ENCODE assay signal across 17 cellular contexts in genomic region chr14:76981670-76982069, GRCh38. TPM values are rescaled to one million over a fixed set of nuclear protein-coding genes. Genes with fewer than 3 reads are reported as not detected.
DNase-seq lines count a peak whose midpoint lies in the region; ATAC-seq, FAIRE-seq and TF ChIP-seq lines count a peak whose summit lies in the region.
"Had no signal": no experiment of that assay in that cellular context is flagged by ENCODE, and none has a peak within 500 bp of the region (broad histone marks: within the 10 kb centered on the region; RNA-seq: fewer than 3 reads in every experiment).

No MANE protein-coding gene starts in this region.

- H3K4me3 Mint-ChIP-seq in progenitor cell of endocrine pancreas (ENCODE audit: low read depth), result no peak overlapping the region
- H3K4me3 Mint-ChIP-seq: CD4-positive, alpha-beta T cell; H9 had no signal

- no peak overlapping the region for H4K91ac ChIP-seq in mesenchymal stem cell (ENCODE audit: low read length)

- no peak overlapping the region for H2BK12ac ChIP-seq in mesenchymal stem cell (ENCODE audit: low read length in 2 of 2)

- no peaks in the 10 kb centered on the region for H3K79me2 ChIP-seq in HepG2 (ENCODE audit: insufficient read depth, low read length)

- no peak overlapping the region for H4K8ac ChIP-seq in mesenchymal stem cell (ENCODE audit: low read length)

- no peak overlapping the region for H2BK5ac ChIP-seq in mesenchymal stem cell (ENCODE audit: low read depth, low read length, poor library complexity, severe bottlenecking)

- peaks cover 7% of the 10 kb centered on the region for H3K9me3 Mint-ChIP-seq in progenitor cell of endocrine pancreas (ENCODE audit: low read depth)

- TF ChIP-seq EP300 in HepG2 (IDR thresholded peaks at IDR 0.05; ENCODE audit: low read depth in 2 of 2, low read length in 2 of 2), result no peak
- no peak for TF ChIP-seq EP300 in HepG2 (CRISPR knock-in tag; IDR thresholded peaks at IDR 0.05; ENCODE audit: borderline replicate concordance)

- H3K4me2 ChIP-seq in HepG2 (ENCODE audit: low read depth, low read length), result no peak overlapping the region
- H3K4me2 ChIP-seq in mesenchymal stem cell (ENCODE audit: low read length, poor library complexity, severe bottlenecking), result no peak overlapping the region

- H3K4me1 ChIP-seq in HepG2 (ENCODE audit: insufficient read depth, low read length), result peaks cover 41% of the 10 kb centered on the region
- no peaks in the 10 kb centered on the region for H3K4me1 ChIP-seq in right lobe of liver
- peaks cover 32% of the 10 kb centered on the region for H3K4me1 ChIP-seq in mesenchymal stem cell (ENCODE audit: control insufficient read depth, insufficient read depth, low read depth, low read length)
- H3K4me1 ChIP-seq: Caco-2 had no signal

- H2BK15ac ChIP-seq in mesenchymal stem cell (ENCODE audit: low read depth, poor library complexity, severe bottlenecking), result no peak overlapping the region

- no peak overlapping the region for H3K9ac ChIP-seq in HepG2 (ENCODE audit: insufficient read depth, low read depth, low read length)
- H3K9ac ChIP-seq in mesenchymal stem cell (ENCODE audit: low read length), result no peak overlapping the region

- H3K4me3 ChIP-seq in HepG2 (replicated peaks in 1 of 3; ENCODE audit: insufficient read depth in 1 of 3, low read depth in 2 of 3, low read length in 3 of 3), result no peak overlapping the region
- H3K4me3 ChIP-seq in right lobe of liver, result no peak overlapping the region
- no peak overlapping the region for H3K4me3 ChIP-seq in mesenchymal stem cell (ENCODE audit: insufficient read depth in 1 of 2, low read depth in 1 of 2, low read length in 2 of 2)

- no peaks in the 10 kb centered on the region for H3K36me3 Mint-ChIP-seq in progenitor cell of endocrine pancreas (ENCODE audit: insufficient read depth)

- H3K36me3 ChIP-seq in HepG2 (replicated peaks in 1 of 2; ENCODE audit: control insufficient read depth in 1 of 2, insufficient read depth in 2 of 2, low read length in 2 of 2) (no peaks in the 10 kb centered on the region), right lobe of liver (no peaks in the 10 kb centered on the region), mesenchymal stem cell (ENCODE audit: control insufficient read depth in 1 of 2, insufficient read depth in 2 of 2, low read depth in 1 of 2, low read length in 2 of 2) (no peaks in the 10 kb centered on the region)
- H3K36me3 ChIP-seq: BE2C had no signal

- H3K27ac ChIP-seq in HepG2 (ENCODE audit: extremely low read length, insufficient read depth, low read length) (no peak overlapping the region), right lobe of liver (no peak overlapping the region), mesenchymal stem cell (ENCODE audit: low read length, poor library complexity, severe bottlenecking) (no peak overlapping the region)

- BruUV-seq in HepG2 (replicated peaks; lab: Mats Ljungman, UMichigan), result no TSS peak

- H2AK5ac ChIP-seq in mesenchymal stem cell (ENCODE audit: low read length, severe bottlenecking), result peak overlapping the region; percentile 78

- H3K4me1 Mint-ChIP-seq in progenitor cell of endocrine pancreas (ENCODE audit: low read depth), result peaks cover 18% of the 10 kb centered on the region

- no peak for TF ChIP-seq POLR2A in HepG2 (IDR thresholded peaks at IDR 0.05; ENCODE audit: insufficient read depth in 1 of 2, low read depth in 2 of 2, low read length in 2 of 2)
- no peak for TF ChIP-seq POLR2A in right lobe of liver (IDR thresholded peaks at IDR 0.05)

- H3K27me3 ChIP-seq in HepG2 (ENCODE audit: control insufficient read depth in 1 of 2, insufficient read depth in 2 of 2, low read length in 2 of 2), result peaks cover 1 to 3% of the 10 kb centered on the region in 2 experiments; a peak in 1 of 5 replicates
- no peaks in the 10 kb centered on the region for H3K27me3 ChIP-seq in right lobe of liver
- H3K27me3 ChIP-seq in mesenchymal stem cell (ENCODE audit: control insufficient read depth in 1 of 2, insufficient read depth in 1 of 2, low read length in 2 of 2), result no peaks in the 10 kb centered on the region
- H3K27me3 ChIP-seq: BE2C had no signal

- in situ Hi-C loops in HepG2 (cut with HindIII; ENCODE audit: extremely low pct_ligation_motif_present, low pct_unique_long_range_greater_than_20kb), result no loop called here

- ATAC-seq in HepG2 (no peak), right lobe of liver (no peak)

- 100% methylated on average over 1 of the region's 1 CpG for WGBS in HepG2 (ENCODE audit: low lambda C conversion rate)
- WGBS in right lobe of liver (ENCODE audit: insufficient coverage, low coverage, low lambda C conversion rate, missing lambda C conversion rate), result 100% methylated on average over 1 of the region's 1 CpG
- WGBS in mesenchymal stem cell, result 100% methylated on average over 1 of the region's 1 CpG

- CTCF ChIA-PET in HepG2 (lab: Yijun Ruan, JAX; ENCODE audit: low intra/inter-chr PET ratio, low total read pairs), result no interaction called here

- no peak overlapping the region for H3K23ac ChIP-seq in mesenchymal stem cell (ENCODE audit: low read length in 2 of 2)

- no peak overlapping the region for H3K4ac ChIP-seq in mesenchymal stem cell (ENCODE audit: low read depth in 1 of 2, low read length in 2 of 2)

- no peak for FAIRE-seq in HepG2 (lab: Jason Lieb, UNC)
- FAIRE-seq: D721Med, G401.6, GM12891, GM19239, H1 had no signal

- H2AFZ ChIP-seq in HepG2 (ENCODE audit: low read length), result no peak overlapping the region
- H2AFZ ChIP-seq in mesenchymal stem cell (ENCODE audit: low read depth, low read length), result no peak overlapping the region

- TF ChIP-seq RAD21 in HepG2 (CRISPR knock-in tag; IDR thresholded peaks at IDR 0.05), result no peak

- H3K9me3 ChIP-seq in HepG2 (ENCODE audit: low read length) (peaks cover 9% of the 10 kb centered on the region; the same call in 1 of the 2 replicates), right lobe of liver (no peaks in the 10 kb centered on the region), mesenchymal stem cell (ENCODE audit: control insufficient read depth, low read length) (peaks cover 6% of the 10 kb centered on the region)

- no peaks in the 10 kb centered on the region for H4K20me1 ChIP-seq in HepG2 (ENCODE audit: insufficient read depth, low read length)

- H3K14ac ChIP-seq in mesenchymal stem cell (ENCODE audit: low read length in 2 of 2), result no peak overlapping the region

- no peak for DNase-seq in HepG2 (ENCODE audit: low spot score)
- no peak for DNase-seq in right lobe of liver
- DNase-seq in mesenchymal stem cell, result no peak
- no peak for DNase-seq in progenitor cell of endocrine pancreas (ENCODE audit: low spot score, unreplicated experiment)
- DNase-seq in iPS-NIHi11 (ENCODE audit: low spot score), result no peak
- DNase-seq in Kasumi-1 (lab: John Stamatoyannopoulos, UW), result no peak
- DNase-seq: ACHN; BE2C; C1 segment of cervical spinal cord; Caco-2; CD4-positive, alpha-beta T cell; H9 had no signal

- POLR2A ChIA-PET in HepG2 (lab: Yijun Ruan, JAX), result no interaction called here

- peak overlapping the region; percentile 31 for H3K27ac Mint-ChIP-seq in progenitor cell of endocrine pancreas
- H3K27ac Mint-ChIP-seq: CD4-positive, alpha-beta T cell had no signal

- peaks cover 2% of the 10 kb centered on the region for H3K79me1 ChIP-seq in mesenchymal stem cell (replicated peaks; ENCODE audit: low read length, poor library complexity, severe bottlenecking)

- H3K18ac ChIP-seq in mesenchymal stem cell (ENCODE audit: low read depth in 1 of 2, low read length in 2 of 2), result no peak overlapping the region

- H2BK120ac ChIP-seq in mesenchymal stem cell (ENCODE audit: low read depth, low read length), result no peak overlapping the region

- TF ChIP-seq CTCF in HepG2 (CRISPR knock-in tag; IDR thresholded peaks at IDR 0.05), result no peak
- TF ChIP-seq CTCF in right lobe of liver (IDR thresholded peaks at IDR 0.05), result no peak
- TF ChIP-seq CTCF in progenitor cell of endocrine pancreas (IDR thresholded peaks at IDR 0.05; ENCODE audit: unreplicated experiment), result no peak

- H3K27me3 Mint-ChIP-seq in progenitor cell of endocrine pancreas, result no peaks in the 10 kb centered on the region
- H3K27me3 Mint-ChIP-seq: CD4-positive, alpha-beta T cell had no signal

- intact Hi-C loops in HepG2 (cut with micrococcal nuclease; ENCODE audit: unreplicated experiment) (no loop called here), right lobe of liver (cut with DNase I) (no loop called here)

TF ChIP-seq in HepG2, 621 proteins besides CTCF, POLR2A, EP300 and RAD21:
- TF ChIP-seq ZFP1 (CRISPR knock-in tag; IDR thresholded peaks at IDR 0.05) (peak; percentile 98; the same call in 1 of the 2 replicates), THYN1 (CRISPR knock-in tag; IDR thresholded peaks at IDR 0.05; ENCODE audit: borderline replicate concordance, low read depth) (no peak), RARA (CRISPR knock-in tag; IDR thresholded peaks at IDR 0.05) (no peak), NPAS2 (CRISPR knock-in tag; IDR thresholded peaks at IDR 0.05; ENCODE audit: borderline replicate concordance) (no peak), ZNF160 (CRISPR knock-in tag; IDR thresholded peaks at IDR 0.05) (no peak)

RNA-seq across cellular contexts. Expression of gene IRF2BPL, which starts 46.8 kb away (rescaled TPM):
- total RNA-seq in HepG2 (2016; rRNA removed; fragmentation: Illumina TruSeq; extraction: Trizol) (6.2 and 8.4 TPM in 2 replicates), right lobe of liver (10 to 100 TPM; 11.7 to 18.1 (median 13.7) TPM), progenitor cell of endocrine pancreas (51.1 and 56.2 TPM in 2 replicates)
- 0.88 and 1.1 TPM in 2 replicates for total RNA-seq in HepG2 (2016; cell fraction: cytosol; rRNA removed; fragmentation: Illumina TruSeq; extraction: Trizol; ENCODE audit: low read depth)
- 6.2 and 7.9 TPM in 2 replicates for total RNA-seq in HepG2 (2016; cell fraction: insoluble cytoplasmic fraction; rRNA removed; fragmentation: Illumina TruSeq; extraction: Trizol)
- total RNA-seq in HepG2 (2016; cell fraction: membrane; rRNA removed; fragmentation: Illumina TruSeq; extraction: Trizol), result 3.5 and 4.3 TPM in 2 replicates
- total RNA-seq in HepG2 (2016; cell fraction: nucleus; rRNA removed; fragmentation: Illumina TruSeq; extraction: Trizol), result 5.8 and 6.6 TPM in 2 replicates
- 6.6 and 7.8 TPM in 2 replicates for polyA plus RNA-seq in HepG2 (2011; rRNA removed)
- 6.1 and 8.5 TPM in 2 replicates for polyA plus RNA-seq in HepG2 (2011; cell fraction: cytosol; rRNA removed)
- 9.9 and 12.0 TPM in 2 replicates for polyA plus RNA-seq in HepG2 (2011; cell fraction: nucleus; rRNA removed)
- 13.5 and 21.1 TPM in 2 replicates for polyA plus RNA-seq in HepG2 (2012)
- polyA plus RNA-seq in HepG2 (2016; cell fraction: cytosol; fragmentation: Illumina TruSeq; extraction: Trizol; ENCODE audit: low read depth), result 0.57 and 0.58 TPM in 2 replicates
- 8.8 and 10.6 TPM in 2 replicates for polyA plus RNA-seq in HepG2 (2016; cell fraction: insoluble cytoplasmic fraction; fragmentation: Illumina TruSeq; extraction: Trizol; ENCODE audit: low read depth)
- polyA plus RNA-seq in HepG2 (2016; cell fraction: membrane; fragmentation: Illumina TruSeq; extraction: Trizol; ENCODE audit: low read depth), result 2.4 and 2.6 TPM in 2 replicates
- polyA plus RNA-seq in HepG2 (2016; cell fraction: nucleus; fragmentation: Illumina TruSeq; extraction: Trizol; ENCODE audit: insufficient read depth, low read depth), result 9.6 and 10.7 TPM in 2 replicates
- polyA minus RNA-seq in HepG2 (2011; rRNA and poly(A)+ RNA removed; ENCODE audit: low replicate concordance), result 5.2 and 20.2 TPM in 2 replicates
- 14.8 and 18.3 TPM in 2 replicates for polyA minus RNA-seq in HepG2 (2011; cell fraction: cytosol; rRNA and poly(A)+ RNA removed)
- 5.8 and 8.6 TPM in 2 replicates for polyA minus RNA-seq in HepG2 (2011; cell fraction: nucleus; rRNA and poly(A)+ RNA removed)
- polyA plus RNA-seq in mesenchymal stem cell (2013, experiment 1 of 2), result 49.1 TPM
- polyA plus RNA-seq in mesenchymal stem cell (2013, experiment 2 of 2), result 48.1 TPM
